ENCODE assay signal across 8 cellular contexts in genomic region chr17:1109606-1110523, GRCh38.
DNase-seq lines count a peak whose midpoint lies in the region; ATAC-seq lines count a peak whose summit lies in the region.

No MANE protein-coding gene starts in this region.

- no peaks in the 10 kb centered on the region for H3K27me3 ChIP-seq in adipocyte (replicated peaks; ENCODE audit: control insufficient read depth, insufficient read depth, low read length)

- H3K4me3 ChIP-seq in adipocyte (ENCODE audit: low read length), result peak overlapping the region; percentile 83

- DNase-seq in activated T-cell treated with anti-CD3 and anti-CD28 coated beads for 1 hour (ENCODE audit: low read depth) (peak; percentile 39), activated T-cell treated with anti-CD3 and anti-CD28 coated beads for 4 hours (no peak), NCI-H146 (lab: John Stamatoyannopoulos, UW) (peak; percentile 59), adipocyte (ENCODE audit: low read depth) (no peak), iPS-NIHi7 (ENCODE audit: extremely low spot score) (peak; percentile 60)
- peak; percentile 68 for DNase-seq in stimulated activated CD4-positive, alpha-beta T cell treated with anti-CD3 and anti-CD28 coated beads, Interleukin-15, amount 100 ng/mL, for 24 hours

- H3K9ac ChIP-seq in adipocyte (ENCODE audit: low read length), result peak overlapping the region; percentile 87

- no peaks in the 10 kb centered on the region for H3K36me3 ChIP-seq in adipocyte (ENCODE audit: control insufficient read depth, insufficient read depth, low read length, severe bottlenecking)

- peaks cover 40% of the 10 kb centered on the region for H3K4me1 ChIP-seq in adipocyte (ENCODE audit: control insufficient read depth, insufficient read depth, low read length)

- no peak for ATAC-seq in HG03159 (IDR thresholded peaks at IDR 0.05; ENCODE audit: unreplicated experiment)
- ATAC-seq in GM18520 (IDR thresholded peaks at IDR 0.05; ENCODE audit: unreplicated experiment), result no peak

- no peaks in the 10 kb centered on the region for H3K9me3 ChIP-seq in adipocyte (ENCODE audit: control insufficient read depth, low read length)

Comparison
In these comparisons a context has a peak if more than half of its experiments do, and no peak if none do; other contexts are left out.
1. DNase-seq: peak in activated T-cell treated with anti-CD3 and anti-CD28 coated beads for 1 hour (single experiment), NCI-H146 (single experiment), iPS-NIHi7 (single experiment) and stimulated activated CD4-positive, alpha-beta T cell treated with anti-CD3 and anti-CD28 coated beads, Interleukin-15, amount 100 ng/mL, for 24 hours (single experiment); none in activated T-cell treated with anti-CD3 and anti-CD28 coated beads for 4 hours (single experiment) and adipocyte (single experiment).